Comparison of ENCODE assay signal across 1 cellular context in genomic region chrX:134908235-134908834, GRCh38.
TF ChIP-seq lines count a peak whose summit lies in the region.

No MANE protein-coding gene starts in this region.

TF ChIP-seq in liver, 16 proteins besides CTCF, POLR2A, EP300 and RAD21 (continued from another document):
- no peak for TF ChIP-seq NR2F2 (IDR thresholded peaks at IDR 0.05)
- no peak for TF ChIP-seq ATF3 (IDR thresholded peaks at IDR 0.05)
- no peak for TF ChIP-seq GABPA (IDR thresholded peaks at IDR 0.05 in 1 of 2, conservative IDR thresholded peaks at IDR 0.05 in 1 of 2)
